30 cellular contexts compared by ENCODE assay signal in genomic region chr2:238606311-238606710, GRCh38.
"Had no signal": no experiment of that assay in that cellular context is flagged by ENCODE, and none has a peak within 500 bp of the region (broad histone marks: within the 10 kb centered on the region; RNA-seq: fewer than 3 reads in every experiment).

No MANE protein-coding gene starts in this region.

- H3K36me3 ChIP-seq: adrenal gland, ascending aorta, brain microvascular endothelial cell, breast epithelium, cardiac muscle cell had no signal

- H3K27ac ChIP-seq: adrenal gland, ascending aorta, body of pancreas, brain microvascular endothelial cell, breast epithelium, cardiac muscle cell had no signal

- DNase-seq: activated effector memory CD4-positive, alpha-beta T cell treated with anti-CD3 and anti-CD28 coated beads, Interleukin-2, amount 50 U/mL, for 16 hours; activated effector memory CD4-positive, alpha-beta T cell treated with Interleukin-2 at 50 U/mL for 16 hours; activated gamma-delta T cell; activated gamma-delta T cell treated with Interleukin-2 at 50 U/mL for 16 hours; activated naive CD4-positive, alpha-beta T cell; activated naive CD4-positive, alpha-beta T cell treated with anti-CD3 and anti-CD28 coated beads for 36 hours; activated naive CD4-positive, alpha-beta T cell treated with anti-CD3 and anti-CD28 coated beads, Interleukin-2, amount 10 ng/mL, durations not matched to agents 7 days and 5 days; activated naive CD4-positive, alpha-beta T cell treated with anti-CD3 and anti-CD28 coated beads, Interleukin-2, amount 50 U/mL, for 16 hours; activated naive CD4-positive, alpha-beta T cell treated with Interleukin-2 at 50 U/mL for 16 hours; activated naive CD8-positive, alpha-beta T cell treated with anti-CD3 and anti-CD28 coated beads for 36 hours; activated naive CD8-positive, alpha-beta T cell treated with anti-CD3 and anti-CD28 coated beads, Interleukin-2, amount 10 ng/mL, durations not matched to agents 7 days and 5 days; activated naive CD8-positive, alpha-beta T cell treated with anti-CD3 and anti-CD28 coated beads, Interleukin-2, amount 50 U/mL, for 24 hours; activated T-cell treated with anti-CD3 and anti-CD28 coated beads, Interleukin-2, amount 50 U/mL, for 1 hour; activated T-cell treated with anti-CD3 and anti-CD28 coated beads, Interleukin-2, amount 50 U/mL, for 24 hours; activated T-cell treated with anti-CD3 and anti-CD28 coated beads, Interleukin-2, amount 50 U/mL, for 4 hours; activated T-cell treated with anti-CD3 and anti-CD28 coated beads, Interleukin-2, amount 50 U/mL, for 48 hours; activated T-cell treated with anti-CD3 and anti-CD28 coated beads, Interleukin-2, amount 50 U/mL, for 72 hours; adrenal gland; amniotic stem cell; amygdala; anterior cingulate cortex; aorta; body of pancreas; brain microvascular endothelial cell; caudate nucleus; central memory CD4-positive, alpha-beta T cell; cerebellar nuclear complex had no signal

- H3K9me3 ChIP-seq: adrenal gland had no signal

- H3K4me3 ChIP-seq: adrenal gland, ascending aorta, body of pancreas, breast epithelium, cardiac muscle cell had no signal

- H3K4me1 ChIP-seq: adrenal gland had no signal
